ENCODE assay signal across 8 cellular contexts in the genomic region with DNA sequence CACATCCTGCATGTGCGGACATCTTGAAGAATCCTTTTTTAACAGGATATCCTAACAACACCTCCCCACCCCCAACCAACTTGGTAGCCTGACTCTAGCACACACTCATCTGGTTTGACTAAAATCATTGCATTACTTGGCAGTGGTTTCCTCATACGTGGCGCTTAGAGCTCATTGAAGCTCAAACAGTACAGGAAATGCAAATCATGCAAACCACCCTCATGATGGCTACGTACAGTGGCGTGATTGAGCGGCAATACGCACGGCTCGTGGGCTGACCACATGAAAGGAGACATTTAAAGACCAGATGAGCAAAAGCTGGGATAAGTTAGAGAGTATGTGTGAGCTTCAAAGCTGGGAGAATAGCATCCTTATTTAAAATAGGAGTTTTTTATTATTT.
A peak's percentile ranks its signal among the peaks of the same experiment; 100 is the strongest.
DNase-seq lines count a peak whose midpoint lies in the region; ATAC-seq lines count a peak whose summit lies in the region.

No MANE protein-coding gene starts in this region.

- peaks cover 7% of the 10 kb centered on the region for H3K36me3 Mint-ChIP-seq in activated CD4-positive, alpha-beta T cell treated with anti-CD3 and anti-CD28 coated beads for 36 hours (ENCODE audit: low read depth)

- peaks cover 40% of the 10 kb centered on the region for H3K4me1 Mint-ChIP-seq in activated CD4-positive, alpha-beta T cell treated with anti-CD3 and anti-CD28 coated beads for 36 hours

- H3K27ac Mint-ChIP-seq in activated CD4-positive, alpha-beta T cell treated with anti-CD3 and anti-CD28 coated beads for 36 hours: peak overlapping the region; percentile 86

- no peaks in the 10 kb centered on the region for H3K9me3 Mint-ChIP-seq in activated CD4-positive, alpha-beta T cell treated with anti-CD3 and anti-CD28 coated beads for 36 hours (ENCODE audit: low read depth)

- POLR2A ChIA-PET in activated CD4-positive, alpha-beta T cell treated with anti-CD3 and anti-CD28 coated beads for 36 hours (lab: Charles Lee): interaction anchor here (0.5 to 1.4 kb wide), 4 partner anchors 8 to 34 kb away, joined by 3 to 8 read pairs (median 4); no protein-coding TSS in a partner anchor

- intact Hi-C loops in activated CD4-positive, alpha-beta T cell treated with anti-CD3 and anti-CD28 coated beads for 36 hours (cut with DNase I, micrococcal nuclease): loop anchor here (1.0 to 10.0 kb wide), 8 partner anchors 11 to 919 kb away; a partner anchor contains a TSS

- peak; percentile 89 for DNase-seq in activated CD4-positive, alpha-beta T cell treated with anti-CD3 and anti-CD28 coated beads for 36 hours
- DNase-seq in epidermal melanocyte (ENCODE audit: insufficient read length, low spot score) (peak; percentile 19), middle frontal gyrus (ENCODE audit: extremely low spot score, low spot score) (no peak), HT-29 (ENCODE audit: low spot score) (no peak), NCI-H1092 treated with DMSO at 0.1 percent for 48 hours (lab: John Stamatoyannopoulos, UW) (no peak)
- DNase-seq in stimulated activated CD8-positive, alpha-beta memory T cell treated with anti-CD3 and anti-CD28 coated beads, Interleukin-7, amount 100 ng/mL, for 4 hours (ENCODE audit: low read depth in 2 of 2): peak; percentile 72 to 74

- ATAC-seq in GM18868 (IDR thresholded peaks at IDR 0.05; ENCODE audit: unreplicated experiment): peak; percentile 95
- ATAC-seq in HG03039 (IDR thresholded peaks at IDR 0.05; ENCODE audit: unreplicated experiment): peak; percentile 95
- peak; percentile 100 for ATAC-seq in activated CD4-positive, alpha-beta T cell treated with anti-CD3 and anti-CD28 coated beads for 36 hours

- CTCF ChIA-PET in activated CD4-positive, alpha-beta T cell treated with anti-CD3 and anti-CD28 coated beads for 36 hours (lab: Charles Lee): interaction anchor here (0.6 to 2.5 kb wide), 10 partner anchors 11 to 481 kb away, joined by 3 to 14 read pairs (median 3); no protein-coding TSS in a partner anchor

- peak overlapping the region; percentile 52 for H3K4me3 Mint-ChIP-seq in activated CD4-positive, alpha-beta T cell treated with anti-CD3 and anti-CD28 coated beads for 36 hours

- no peaks in the 10 kb centered on the region for H3K27me3 Mint-ChIP-seq in activated CD4-positive, alpha-beta T cell treated with anti-CD3 and anti-CD28 coated beads for 36 hours

Comparison
In these comparisons a context has a peak if more than half of its experiments do, and no peak if none do; other contexts are left out.
1. DNase-seq: peak in activated CD4-positive, alpha-beta T cell treated with anti-CD3 and anti-CD28 coated beads for 36 hours (single experiment), epidermal melanocyte (single experiment) and stimulated activated CD8-positive, alpha-beta memory T cell treated with anti-CD3 and anti-CD28 coated beads, Interleukin-7, amount 100 ng/mL, for 4 hours (2 of 2); none in middle frontal gyrus (single experiment), HT-29 (single experiment) and NCI-H1092 treated with DMSO at 0.1 percent for 48 hours (single experiment).
2. Peak in every context shown above with its lines, with median percentiles within 50 percentile points of each other: ATAC-seq.